ENCODE assay signal across 8 cellular contexts in genomic region chr16:3690470-3690918, GRCh38. TPM values are rescaled to one million over a fixed set of nuclear protein-coding genes. Genes with fewer than 3 reads are reported as not detected.
DNase-seq lines count a peak whose midpoint lies in the region; ATAC-seq and TF ChIP-seq lines count a peak whose summit lies in the region.

No MANE protein-coding gene starts in this region.

- peak; percentile 89 for TF ChIP-seq CTCF in GM12874 (IDR thresholded peaks at IDR 0.05; ENCODE audit: insufficient read depth, low read depth, low read length)

- no peaks in the 10 kb centered on the region for H3K9me3 Mint-ChIP-seq in activated CD8-positive, alpha-beta memory T cell treated with anti-CD3 and anti-CD28 coated beads, Interleukin-2, amount 10 ng/mL, durations not matched to agents 7 days and 5 days (ENCODE audit: low read depth)
- H3K9me3 Mint-ChIP-seq in effector memory CD8-positive, alpha-beta T cell, result no peaks in the 10 kb centered on the region

- no peaks in the 10 kb centered on the region for H3K27me3 ChIP-seq in mesendoderm (ENCODE audit: insufficient read depth, low read length, poor library complexity)

- H3K4me2 ChIP-seq in mesendoderm (ENCODE audit: low read length), result no peak overlapping the region

- CTCF ChIA-PET in activated CD8-positive, alpha-beta memory T cell treated with anti-CD3 and anti-CD28 coated beads, Interleukin-2, amount 10 ng/mL, durations not matched to agents 7 days and 5 days (lab: Charles Lee), result interaction anchor here (0.8 to 2.3 kb wide), 11 partner anchors 8 to 564 kb away, joined by 3 to 13 read pairs (median 4); no protein-coding TSS in a partner anchor

- no peak overlapping the region for H3K23ac ChIP-seq in mesendoderm (ENCODE audit: low read length)

- peaks cover 7% of the 10 kb centered on the region for H3K79me1 ChIP-seq in mesendoderm (ENCODE audit: low read length)

- no peak overlapping the region for H2BK15ac ChIP-seq in mesendoderm (replicated peaks; ENCODE audit: low read depth)

- WGBS in mesendoderm (ENCODE audit: extremely low coverage, insufficient coverage, low lambda C conversion rate), result no CpG with 5 or more reads among the region's 18 CpGs

- H3K4me1 Mint-ChIP-seq in activated CD8-positive, alpha-beta memory T cell treated with anti-CD3 and anti-CD28 coated beads, Interleukin-2, amount 10 ng/mL, durations not matched to agents 7 days and 5 days, result peaks cover 8% of the 10 kb centered on the region
- peaks cover 7 to 9% of the 10 kb centered on the region in 2 donors for H3K4me1 Mint-ChIP-seq in effector memory CD8-positive, alpha-beta T cell (ENCODE audit: low read depth in 2 of 2)

- no peak overlapping the region for H4K5ac ChIP-seq in mesendoderm (ENCODE audit: low read length)

- H4K8ac ChIP-seq in mesendoderm (ENCODE audit: low read depth, low read length), result no peak overlapping the region

- no peak overlapping the region for H2AK5ac ChIP-seq in mesendoderm (ENCODE audit: low read length)

- peaks cover 7% of the 10 kb centered on the region for H3K36me3 ChIP-seq in mesendoderm (ENCODE audit: control insufficient read depth, insufficient read depth, low read length)

- H3K4me3 ChIP-seq in mesendoderm (ENCODE audit: low read length), result no peak overlapping the region

- H3K36me3 Mint-ChIP-seq in activated CD8-positive, alpha-beta memory T cell treated with anti-CD3 and anti-CD28 coated beads, Interleukin-2, amount 10 ng/mL, durations not matched to agents 7 days and 5 days, result peaks cover 11% of the 10 kb centered on the region
- peaks cover 24% of the 10 kb centered on the region for H3K36me3 Mint-ChIP-seq in effector memory CD8-positive, alpha-beta T cell (ENCODE audit: insufficient read depth)

- peaks cover 3% of the 10 kb centered on the region for H3K4me1 ChIP-seq in mesendoderm (ENCODE audit: control insufficient read depth, low read depth, low read length)

- H3K27ac Mint-ChIP-seq in activated CD8-positive, alpha-beta memory T cell treated with anti-CD3 and anti-CD28 coated beads, Interleukin-2, amount 10 ng/mL, durations not matched to agents 7 days and 5 days, result peak overlapping the region; percentile 63
- H3K27ac Mint-ChIP-seq in effector memory CD8-positive, alpha-beta T cell, result no peak overlapping the region

- no peak overlapping the region for H3K18ac ChIP-seq in mesendoderm (ENCODE audit: low read length)

- H3K4me3 Mint-ChIP-seq in activated CD8-positive, alpha-beta memory T cell treated with anti-CD3 and anti-CD28 coated beads, Interleukin-2, amount 10 ng/mL, durations not matched to agents 7 days and 5 days, result no peak overlapping the region
- H3K4me3 Mint-ChIP-seq in effector memory CD8-positive, alpha-beta T cell, result peak overlapping the region; percentile 50 to 63

- H3K56ac ChIP-seq in mesendoderm (ENCODE audit: low read length), result peak overlapping the region; percentile 76

- no peak overlapping the region for H3K4ac ChIP-seq in mesendoderm (ENCODE audit: low read depth, low read length)

- H3K79me2 ChIP-seq in mesendoderm (ENCODE audit: control insufficient read depth, insufficient read depth, low read length), result peaks cover 2% of the 10 kb centered on the region

- no peaks in the 10 kb centered on the region for H3K27me3 Mint-ChIP-seq in activated CD8-positive, alpha-beta memory T cell treated with anti-CD3 and anti-CD28 coated beads, Interleukin-2, amount 10 ng/mL, durations not matched to agents 7 days and 5 days
- no peaks in the 10 kb centered on the region for H3K27me3 Mint-ChIP-seq in effector memory CD8-positive, alpha-beta T cell

- H2BK120ac ChIP-seq in mesendoderm (ENCODE audit: low read depth, low read length), result no peak overlapping the region

- peak; percentile 98 for ATAC-seq in activated CD8-positive, alpha-beta memory T cell treated with anti-CD3 and anti-CD28 coated beads, Interleukin-2, amount 10 ng/mL, durations not matched to agents 7 days and 5 days
- ATAC-seq in effector memory CD8-positive, alpha-beta T cell (replicated peaks), result peak; percentile 99

- H2BK5ac ChIP-seq in mesendoderm (ENCODE audit: low read length), result no peak overlapping the region

- peak overlapping the region; percentile 26 for H3K9ac ChIP-seq in mesendoderm (ENCODE audit: low read length)

- peak; percentile 73 for DNase-seq in HK-2 (ENCODE audit: unreplicated experiment)
- DNase-seq in NOMO-1 (lab: John Stamatoyannopoulos, UW; ENCODE audit: unreplicated experiment in 2 of 2), result peak; percentile 69 to 71
- DNase-seq in activated CD8-positive, alpha-beta memory T cell treated with anti-CD3 and anti-CD28 coated beads, Interleukin-2, amount 10 ng/mL, durations not matched to agents 7 days and 5 days, result peak; percentile 90
- peak; percentile 78 to 83 (median 78) for DNase-seq in effector memory CD8-positive, alpha-beta T cell
- DNase-seq in mesendoderm, result peak; percentile 91
- peak; percentile 67 for DNase-seq in stimulated activated CD8-positive, alpha-beta memory T cell treated with anti-CD3 and anti-CD28 coated beads, Interleukin-12 subunit alpha, Interleukin-12 subunit beta, amount 100 ng/mL, for 1 hour (ENCODE audit: low read depth)
- DNase-seq in OCI-M2 (lab: John Stamatoyannopoulos, UW; ENCODE audit: unreplicated experiment), result no peak

- H3K27ac ChIP-seq in mesendoderm (ENCODE audit: low read depth, low read length), result no peak overlapping the region

RNA-seq across cellular contexts. Expression of gene TRAP1, which starts 26.8 kb away (rescaled TPM):
- 100 to 1,000 TPM; 147 to 193 TPM for total RNA-seq in activated CD8-positive, alpha-beta memory T cell treated with anti-CD3 and anti-CD28 coated beads, Interleukin-2, amount 10 ng/mL, durations not matched to agents 7 days and 5 days
- 217 TPM for polyA plus RNA-seq in mesendoderm (2013, experiment 1 of 2)
- polyA plus RNA-seq in mesendoderm (2013, experiment 2 of 2), result 214 TPM

RNA-seq across cellular contexts. Expression of gene DNASE1, which starts 36.0 kb away (rescaled TPM):
- 10 to 100 TPM; 33.8 to 53.4 TPM for total RNA-seq in activated CD8-positive, alpha-beta memory T cell treated with anti-CD3 and anti-CD28 coated beads, Interleukin-2, amount 10 ng/mL, durations not matched to agents 7 days and 5 days
- 3.8 TPM for polyA plus RNA-seq in mesendoderm (2013, experiment 1 of 2)
- 3.6 TPM for polyA plus RNA-seq in mesendoderm (2013, experiment 2 of 2)
